In the genomic region with DNA sequence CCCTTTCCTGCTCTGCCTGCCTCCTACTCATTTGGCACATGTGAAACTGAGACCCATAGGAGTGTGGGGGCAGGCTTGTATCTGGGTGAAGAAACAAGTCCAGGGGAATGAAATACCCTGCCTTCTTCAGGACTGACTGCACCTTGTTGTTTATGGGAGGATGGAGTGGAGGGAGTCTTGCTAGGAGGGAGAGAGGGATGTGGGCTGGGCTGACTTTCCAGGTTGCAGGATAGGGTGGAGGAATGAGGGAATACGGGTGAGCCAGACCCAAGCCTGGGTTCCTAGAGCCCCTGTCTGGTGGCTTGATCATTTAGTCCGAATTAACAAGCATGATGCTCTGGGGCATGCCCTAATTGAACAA, we compare ENCODE assay signal across 8 cellular contexts. TPM values are rescaled to one million over a fixed set of nuclear protein-coding genes. Genes with fewer than 3 reads are reported as not detected.
A peak's percentile ranks its signal among the peaks of the same experiment; 100 is the strongest.
DNase-seq lines count a peak whose midpoint lies in the region; ATAC-seq and TF ChIP-seq lines count a peak whose summit lies in the region.

No MANE protein-coding gene starts in this region.

- ATAC-seq in PC-3, result peak; percentile 3
- no peak for ATAC-seq in HG03565 (IDR thresholded peaks at IDR 0.05; ENCODE audit: unreplicated experiment)
- ATAC-seq in HG03175 (IDR thresholded peaks at IDR 0.05; ENCODE audit: unreplicated experiment), result no peak

- 0 out of 2 replicates have a peak, but pooled peaks cover 12% of the 10 kb centered on the region for H4K20me1 ChIP-seq in PC-3 (ENCODE audit: low read length)

- peaks cover 60% of the 10 kb centered on the region for H3K79me2 ChIP-seq in PC-3 (ENCODE audit: low read length)

- H3K4me2 ChIP-seq in PC-3 (ENCODE audit: low read length), result peak overlapping the region; percentile 27

- no peaks in the 10 kb centered on the region for H3K36me3 ChIP-seq in PC-3 (ENCODE audit: low read depth, low read length)
- no peaks in the 10 kb centered on the region for H3K36me3 ChIP-seq in esophagus squamous epithelium
- no peaks in the 10 kb centered on the region for H3K36me3 ChIP-seq in rectal smooth muscle tissue (ENCODE audit: control insufficient read depth, insufficient read depth, low read length)

- H3K27me3 ChIP-seq in PC-3 (ENCODE audit: low read length) (peaks cover 16% of the 10 kb centered on the region), esophagus squamous epithelium (peaks cover 0 to 32% (median 1%) of the 10 kb centered on the region in 4 donors), rectal smooth muscle tissue (ENCODE audit: control insufficient read depth, insufficient read depth, low read length) (no peaks in the 10 kb centered on the region)

- no peak overlapping the region for H3K4me3 ChIP-seq in PC-3 (ENCODE audit: low read length)
- peak overlapping the region in 3 of 4 donors; percentile 66 to 88 (median 86) for H3K4me3 ChIP-seq in esophagus squamous epithelium
- H3K4me3 ChIP-seq in rectal smooth muscle tissue (ENCODE audit: low read length), result peak overlapping the region; percentile 35

- DNase-seq in EL, result peak; percentile 40
- DNase-seq in PC-3, result peak; percentile 20
- no peak for DNase-seq in esophagus squamous epithelium (lab: John Stamatoyannopoulos, UW)
- DNase-seq in mesenteric fat pad (ENCODE audit: low spot score), result no peak
- no peak for DNase-seq in activated naive CD4-positive, alpha-beta T cell (lab: John Stamatoyannopoulos, UW)

- H3K4me1 ChIP-seq in PC-3 (ENCODE audit: insufficient read depth, low read length) (peaks cover 33% of the 10 kb centered on the region), esophagus squamous epithelium (peaks cover 58 to 97% (median 71%) of the 10 kb centered on the region in 3 donors), rectal smooth muscle tissue (ENCODE audit: control insufficient read depth, insufficient read depth, low read length) (peaks cover 41% of the 10 kb centered on the region)

- TF ChIP-seq POLR2A in esophagus squamous epithelium (IDR thresholded peaks at IDR 0.05), result no peak

- POLR2A ChIA-PET in PC-3 (lab: Charles Lee; ENCODE audit: unreplicated experiment), result interaction anchor here (0.6 kb wide), 1 partner anchor 32 kb away, joined by 3 read pairs; no protein-coding TSS in a partner anchor

- peaks cover 3% of the 10 kb centered on the region for H3F3A ChIP-seq in PC-3 (ENCODE audit: low read length, unreplicated experiment)

- 31 to 47% methylated on average over 2 of the region's 2 CpGs for WGBS in esophagus squamous epithelium, 2 donors

- H3K27ac ChIP-seq in PC-3 (ENCODE audit: low read length), result no peak overlapping the region
- H3K27ac ChIP-seq in esophagus squamous epithelium, result peak overlapping the region; percentile 74 to 95 (median 88)
- peak overlapping the region; percentile 76 for H3K27ac ChIP-seq in rectal smooth muscle tissue (ENCODE audit: low read depth, low read length)

- CTCF ChIA-PET in PC-3 (lab: Charles Lee), result interaction anchor here (0.6 kb wide), 1 partner anchor 10 kb away, joined by 11 read pairs; no protein-coding TSS in a partner anchor

- no TSS peak for BruUV-seq in PC-3 (replicated peaks; lab: Mats Ljungman, UMichigan)

- H3K9me2 ChIP-seq in PC-3 (replicated peaks; ENCODE audit: low read length), result no peaks in the 10 kb centered on the region

- H3K9me3 ChIP-seq in PC-3 (ENCODE audit: low read length) (no peaks in the 10 kb centered on the region), esophagus squamous epithelium (no peaks in the 10 kb centered on the region)

- no peak for TF ChIP-seq CTCF in PC-3 (conservative IDR thresholded peaks at IDR 0.05; ENCODE audit: low read depth, low read length)
- TF ChIP-seq CTCF in esophagus squamous epithelium (IDR thresholded peaks at IDR 0.05), result no peak

- intact Hi-C loops in PC-3 (cut with micrococcal nuclease), result no loop called here
- intact Hi-C loops in esophagus squamous epithelium (cut with DNase I), result no loop called here

- H2AFZ ChIP-seq in PC-3 (ENCODE audit: low read length), result no peak overlapping the region

- H3K9ac ChIP-seq in PC-3 (ENCODE audit: low read length) (no peak overlapping the region), rectal smooth muscle tissue (ENCODE audit: low read length) (no peak overlapping the region)

RNA-seq across cellular contexts. Expression of gene CXXC5, which starts 3.3 kb away (rescaled TPM):
- total RNA-seq in PC-3 (2014; rRNA removed) (31.1 and 42.4 TPM in 2 replicates), esophagus squamous epithelium (10 to 100 TPM; 13.9 to 40.4 (median 22.9) TPM), mesenteric fat pad (33.0 TPM)

Comparison
In these comparisons a context has a peak if more than half of its experiments do, and no peak if none do; other contexts are left out.
1. DNase-seq: peak in EL (single experiment) and PC-3 (single experiment); none in esophagus squamous epithelium (single experiment), mesenteric fat pad (single experiment) and activated naive CD4-positive, alpha-beta T cell (0 of 4).